ENCODE assay signal across 8 cellular contexts in genomic region chr6:27020553-27020880, GRCh38.
A peak's percentile ranks its signal among the peaks of the same experiment; 100 is the strongest.
DNase-seq lines count a peak whose midpoint lies in the region; ATAC-seq, FAIRE-seq and TF ChIP-seq lines count a peak whose summit lies in the region.

No MANE protein-coding gene starts in this region.

- DNase-seq in CD4-positive, CD25-positive, alpha-beta regulatory T cell: no peak
- DNase-seq in RWPE1 (ENCODE audit: low spot score) (no peak), epithelial cell of prostate (ENCODE audit: low read depth, low spot score) (no peak), cerebellar nuclear complex (lab: John Stamatoyannopoulos, UW) (no peak), mucosa of descending colon (no peak), small intestine (no peak)

- H3K9me3 Mint-ChIP-seq in CD4-positive, CD25-positive, alpha-beta regulatory T cell: peaks cover 0 to 12% (median 7%) of the 10 kb centered on the region in 7 donors

- H3K27me3 Mint-ChIP-seq in CD4-positive, CD25-positive, alpha-beta regulatory T cell: peaks cover 46% of the 10 kb centered on the region

- no peaks in the 10 kb centered on the region for H3K36me3 Mint-ChIP-seq in CD4-positive, CD25-positive, alpha-beta regulatory T cell

- peaks cover 13% of the 10 kb centered on the region for H3K27me3 ChIP-seq in CD4-positive, CD25-positive, alpha-beta regulatory T cell (ENCODE audit: control insufficient read depth, insufficient read depth, low read length)
- H3K27me3 ChIP-seq in neutrophil: peaks cover 41% of the 10 kb centered on the region
- H3K27me3 ChIP-seq in small intestine (ENCODE audit: control insufficient read depth in 2 of 2, insufficient read depth in 2 of 2, low read length in 2 of 2): no peaks in the 10 kb centered on the region

- intact Hi-C loops in mucosa of descending colon (cut with DNase I, micrococcal nuclease): no loop called here

- H3K9me3 ChIP-seq in CD4-positive, CD25-positive, alpha-beta regulatory T cell (ENCODE audit: control insufficient read depth in 2 of 2, low read length in 2 of 2): peaks cover 10 to 11% of the 10 kb centered on the region in 2 experiments
- no peaks in the 10 kb centered on the region for H3K9me3 ChIP-seq in neutrophil
- peaks cover 6% of the 10 kb centered on the region for H3K9me3 ChIP-seq in mucosa of descending colon
- no peaks in the 10 kb centered on the region for H3K9me3 ChIP-seq in small intestine (ENCODE audit: control insufficient read depth, low read depth)

- POLR2A ChIA-PET in RWPE1 (lab: Yijun Ruan, JAX; ENCODE audit: low non-redundant PET): interaction anchor here (1.0 kb wide), 1 partner anchor 360 kb away, joined by 4 read pairs; no protein-coding TSS in a partner anchor

- WGBS in small intestine, 3 donors: 63 to 71% (median 68%) methylated on average over 9 of the region's 9 CpGs

- peaks cover 0 to 14% (median 9%) of the 10 kb centered on the region in 4 donors for H3K4me1 Mint-ChIP-seq in CD4-positive, CD25-positive, alpha-beta regulatory T cell

- peak overlapping the region in 1 of 3 donors; percentile 30 for H3K27ac Mint-ChIP-seq in CD4-positive, CD25-positive, alpha-beta regulatory T cell

- no peak for ATAC-seq in CD4-positive, CD25-positive, alpha-beta regulatory T cell (ENCODE audit: low read depth in 2 of 2)
- ATAC-seq in GM18505 (IDR thresholded peaks at IDR 0.05; ENCODE audit: unreplicated experiment) (no peak), mucosa of descending colon (no peak)

- TF ChIP-seq CTCF in RWPE1 (conservative IDR thresholded peaks at IDR 0.05; ENCODE audit: low read depth) (no peak), neutrophil (IDR thresholded peaks at IDR 0.05) (no peak), mucosa of descending colon (IDR thresholded peaks at IDR 0.05) (no peak)

- peak overlapping the region; percentile 11 to 82 (median 72) for H3K4me3 Mint-ChIP-seq in CD4-positive, CD25-positive, alpha-beta regulatory T cell

- no peak for FAIRE-seq in small intestine (lab: Jason Lieb, UNC)

- TF ChIP-seq POLR2A in GM18505 (IDR thresholded peaks at IDR 0.05; ENCODE audit: borderline replicate concordance, extremely low read depth, insufficient read depth, insufficient read length): no peak

- H3K36me3 ChIP-seq in CD4-positive, CD25-positive, alpha-beta regulatory T cell (ENCODE audit: control insufficient read depth, insufficient read depth, low read length): no peaks in the 10 kb centered on the region
- H3K36me3 ChIP-seq in neutrophil (no peaks in the 10 kb centered on the region), mucosa of descending colon (ENCODE audit: low read depth) (no peaks in the 10 kb centered on the region), small intestine (ENCODE audit: control insufficient read depth in 2 of 2, insufficient read depth in 2 of 2, low read length in 2 of 2) (no peaks in the 10 kb centered on the region)

- H3K4me1 ChIP-seq in CD4-positive, CD25-positive, alpha-beta regulatory T cell (ENCODE audit: control insufficient read depth, insufficient read depth, low read length, poor library complexity, severe bottlenecking): peaks cover 15% of the 10 kb centered on the region
- peaks cover 7% of the 10 kb centered on the region in 2 experiments for H3K4me1 ChIP-seq in neutrophil (ENCODE audit: control insufficient read depth in 1 of 2, insufficient read depth in 1 of 2, low read depth in 1 of 2, low read length in 1 of 2)
- H3K4me1 ChIP-seq in mucosa of descending colon (ENCODE audit: low read depth): no peaks in the 10 kb centered on the region
- no peaks in the 10 kb centered on the region for H3K4me1 ChIP-seq in small intestine (ENCODE audit: control insufficient read depth in 2 of 2, insufficient read depth in 1 of 2, low read depth in 1 of 2, low read length in 1 of 2)

- no peak overlapping the region for H3K27ac ChIP-seq in CD4-positive, CD25-positive, alpha-beta regulatory T cell (ENCODE audit: insufficient read depth, low read length, poor library complexity, severe bottlenecking)
- H3K27ac ChIP-seq in RWPE1 (peak overlapping the region; percentile 98), epithelial cell of prostate (peak overlapping the region; percentile 95), neutrophil (no peak overlapping the region), small intestine (ENCODE audit: low read depth in 1 of 2, low read length in 1 of 2) (peak overlapping the region in 1 of 2 donors; percentile 95)

- CTCF ChIA-PET in RWPE1 (lab: Yijun Ruan, JAX): no interaction called here

- H3K4me3 ChIP-seq in CD4-positive, CD25-positive, alpha-beta regulatory T cell (ENCODE audit: low read depth, low read length): peak overlapping the region; percentile 60
- peak overlapping the region; percentile 46 to 53 for H3K4me3 ChIP-seq in neutrophil (ENCODE audit: low read depth in 1 of 2, low read length in 1 of 2)
- no peak overlapping the region for H3K4me3 ChIP-seq in mucosa of descending colon
- peak overlapping the region in 1 of 2 donors; percentile 55 for H3K4me3 ChIP-seq in small intestine (ENCODE audit: low read depth in 1 of 2, low read length in 2 of 2)

Comparison
In these comparisons a context has a peak if more than half of its experiments do, and no peak if none do; other contexts are left out.
1. H3K27ac ChIP-seq: peak in RWPE1 (single experiment) and epithelial cell of prostate (single experiment); none in CD4-positive, CD25-positive, alpha-beta regulatory T cell (single experiment) and neutrophil (single experiment).